8 cellular contexts compared by ENCODE assay signal in genomic region chr14:105168496-105168978, GRCh38. TPM values are rescaled to one million over a fixed set of nuclear protein-coding genes. Genes with fewer than 3 reads are reported as not detected.
DNase-seq lines count a peak whose midpoint lies in the region.

Gene JAG2, minus strand, starts transcription at chr14:105168776. Its CDS starts 356 bp downstream, at chr14:105168420.

- intact Hi-C loops in activated CD4-positive, alpha-beta memory T cell treated with anti-CD3 and anti-CD28 coated beads for 36 hours (cut with micrococcal nuclease): no loop called here

- CTCF ChIA-PET in activated CD4-positive, alpha-beta memory T cell treated with anti-CD3 and anti-CD28 coated beads for 36 hours (lab: Charles Lee): interaction anchor here (0.8 to 2.7 kb wide), 8 partner anchors 8 to 79 kb away, joined by 3 to 9 read pairs (median 4); partner anchors contain the start of gene NUDT14

- POLR2A ChIA-PET in activated CD4-positive, alpha-beta memory T cell treated with anti-CD3 and anti-CD28 coated beads for 36 hours (lab: Charles Lee): no interaction called here

- H3K9me3 ChIP-seq in mesodermal cell (ENCODE audit: control insufficient read depth, low read length): no peaks in the 10 kb centered on the region

- no peaks in the 10 kb centered on the region for H3K36me3 Mint-ChIP-seq in activated CD4-positive, alpha-beta memory T cell treated with anti-CD3 and anti-CD28 coated beads for 36 hours

- WGBS in mesodermal cell (ENCODE audit: insufficient coverage in 2 of 2), 2 experiments: 1% methylated on average over 22 to 43 of the region's 84 CpGs

- H3K4me1 Mint-ChIP-seq in activated CD4-positive, alpha-beta memory T cell treated with anti-CD3 and anti-CD28 coated beads for 36 hours (ENCODE audit: low read depth): peaks cover 12% of the 10 kb centered on the region

- no peak within 1 kb of the TSS for H3K27ac Mint-ChIP-seq in activated CD4-positive, alpha-beta memory T cell treated with anti-CD3 and anti-CD28 coated beads for 36 hours

- H3K36me3 ChIP-seq in mesodermal cell (ENCODE audit: control insufficient read depth, insufficient read depth, low read length): no peaks in the 10 kb centered on the region

- H3K4me1 ChIP-seq in mesodermal cell (ENCODE audit: control insufficient read depth, insufficient read depth, low read length, poor library complexity, severe bottlenecking): peaks cover 7% of the 10 kb centered on the region

- no peaks in the 10 kb centered on the region for H3K9me3 Mint-ChIP-seq in activated CD4-positive, alpha-beta memory T cell treated with anti-CD3 and anti-CD28 coated beads for 36 hours

- H3K4me3 Mint-ChIP-seq in activated CD4-positive, alpha-beta memory T cell treated with anti-CD3 and anti-CD28 coated beads for 36 hours: peak within 1 kb of the TSS; percentile 50

- peak; percentile 22 for DNase-seq in EL
- DNase-seq in NCI-H1092 treated with DMSO at 0.1 percent for 48 hours (lab: John Stamatoyannopoulos, UW): peak; percentile 54
- peak; percentile 52 for DNase-seq in activated CD4-positive, alpha-beta memory T cell treated with anti-CD3 and anti-CD28 coated beads for 36 hours
- DNase-seq in effector CD4-positive, alpha-beta T cell: peak; percentile 51
- DNase-seq in stimulated activated naive CD4-positive, alpha-beta T cell (lab: John Stamatoyannopoulos, UW): peak; percentile 19 to 66 (median 40)
- DNase-seq in globus pallidus (ENCODE audit: low spot score): no peak
- DNase-seq in middle frontal gyrus (ENCODE audit: extremely low spot score, low spot score): no peak

- H3K27me3 Mint-ChIP-seq in activated CD4-positive, alpha-beta memory T cell treated with anti-CD3 and anti-CD28 coated beads for 36 hours: peaks cover 12% of the 10 kb centered on the region

- peak within 1 kb of the TSS; percentile 34 for H3K4me3 ChIP-seq in mesodermal cell (ENCODE audit: extremely low read depth, insufficient read depth, low read length, poor library complexity, severe bottlenecking)

- no peak within 1 kb of the TSS for H3K27ac ChIP-seq in mesodermal cell (ENCODE audit: low read depth, low read length, severe bottlenecking)

RNA-seq across cellular contexts. Expression of gene JAG2, which starts in this region (rescaled TPM):
- 1 to 10 TPM; 1.6 to 2.4 TPM for total RNA-seq in activated CD4-positive, alpha-beta memory T cell treated with anti-CD3 and anti-CD28 coated beads for 36 hours
- polyA plus RNA-seq in mesodermal cell (2013, experiment 1 of 2): 13.4 TPM
- polyA plus RNA-seq in mesodermal cell (2013, experiment 2 of 2): 10.5 TPM

Comparison
In these comparisons a context has a peak if more than half of its experiments do, and no peak if none do; other contexts are left out.
1. DNase-seq: peak in EL (single experiment), NCI-H1092 treated with DMSO at 0.1 percent for 48 hours (single experiment), activated CD4-positive, alpha-beta memory T cell treated with anti-CD3 and anti-CD28 coated beads for 36 hours (single experiment), effector CD4-positive, alpha-beta T cell (single experiment) and stimulated activated naive CD4-positive, alpha-beta T cell (6 of 6); none in globus pallidus (single experiment) and middle frontal gyrus (single experiment).